Comparison of ENCODE assay signal across 8 cellular contexts in the genomic region with DNA sequence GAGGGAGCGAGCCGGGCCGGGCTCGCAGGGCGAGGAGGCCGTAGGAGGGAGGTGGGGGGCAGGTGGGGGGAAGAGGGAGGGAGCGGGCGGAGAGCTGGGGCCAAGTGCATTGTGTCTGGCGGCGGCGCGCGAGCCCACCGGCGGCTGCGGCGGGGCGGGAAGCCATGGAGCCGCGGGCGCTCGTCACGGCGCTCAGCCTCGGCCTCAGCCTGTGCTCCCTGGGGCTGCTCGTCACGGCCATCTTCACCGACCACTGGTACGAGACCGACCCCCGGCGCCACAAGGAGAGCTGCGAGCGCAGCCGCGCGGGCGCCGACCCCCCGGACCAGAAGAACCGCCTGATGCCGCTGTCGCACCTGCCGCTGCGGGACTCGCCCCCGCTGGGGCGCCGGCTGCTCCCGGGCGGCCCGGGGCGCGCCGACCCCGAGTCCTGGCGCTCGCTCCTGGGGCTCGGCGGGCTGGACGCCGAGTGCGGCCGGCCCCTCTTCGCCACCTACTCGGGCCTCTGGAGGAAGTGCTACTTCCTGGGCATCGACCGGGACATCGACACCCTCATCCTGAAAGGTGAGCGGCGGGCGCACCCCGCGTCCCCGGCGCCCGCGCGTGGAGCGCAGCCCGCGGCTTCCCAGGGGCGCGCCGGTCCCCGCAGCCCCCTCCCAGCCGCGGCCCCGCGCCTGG. TPM values are rescaled to one million over a fixed set of nuclear protein-coding genes. Genes with fewer than 3 reads are reported as not detected.
DNase-seq lines count a peak whose midpoint lies in the region; ATAC-seq and TF ChIP-seq lines count a peak whose summit lies in the region.

A gene (plus strand): TSS at position 107 of the 678 bp plus-strand sequence. CDS start 58 bp downstream, at position 165.

- peak within 1 kb of the TSS; percentile 74 for H3K9ac ChIP-seq in ES-I3 (ENCODE audit: low read depth, low read length)

- peak within 1 kb of the TSS; percentile 78 for H3K27ac Mint-ChIP-seq in mesothelial cell of epicardium

- no peaks in the 10 kb centered on the region for H3K36me3 ChIP-seq in ES-I3 (ENCODE audit: insufficient read depth, low read length)
- H3K36me3 ChIP-seq in aorta (ENCODE audit: control insufficient read depth in 1 of 2, insufficient read depth in 2 of 2, low read length in 1 of 2), result no peaks in the 10 kb centered on the region

- intact Hi-C loops in dorsolateral prefrontal cortex (cut with DNase I), result loop anchor here in 1 of 2 donors (10.0 kb wide), 1 partner anchor 151 kb away; no protein-coding TSS in a partner anchor
- intact Hi-C loops in aorta (cut with DNase I), result no loop called here

- H3K4me1 ChIP-seq in ES-I3 (ENCODE audit: insufficient read depth, low read length) (peaks cover 14% of the 10 kb centered on the region), aorta (ENCODE audit: control insufficient read depth in 1 of 2, insufficient read depth in 2 of 2, low read length in 2 of 2) (no peaks in the 10 kb centered on the region)

- H3K4me1 Mint-ChIP-seq in mesothelial cell of epicardium, result peaks cover 26% of the 10 kb centered on the region

- H3K4me3 Mint-ChIP-seq in mesothelial cell of epicardium, result peak within 1 kb of the TSS; percentile 92

- WGBS in aorta, 2 donors, result 0 to 1% methylated on average over 33 to 90 of the region's 90 CpGs

- H3K9me3 ChIP-seq in ES-I3 (ENCODE audit: control insufficient read depth, insufficient read depth, low read length) (no peaks in the 10 kb centered on the region; the same call in 1 of the 2 replicates), aorta (ENCODE audit: control insufficient read depth, low read length) (no peaks in the 10 kb centered on the region)

- peaks cover 0 to 43% (median 4%) of the 10 kb centered on the region in 45 donors for H3K27me3 ChIP-seq in dorsolateral prefrontal cortex
- no peaks in the 10 kb centered on the region for H3K27me3 ChIP-seq in aorta (ENCODE audit: control insufficient read depth in 1 of 2, insufficient read depth in 2 of 2, low read length in 1 of 2)

- TF ChIP-seq CTCF in dorsolateral prefrontal cortex (IDR thresholded peaks at IDR 0.05 in 54 of 56, conservative IDR thresholded peaks at IDR 0.05 in 2 of 56; ENCODE audit: low read depth in 1 of 56, partially characterized antibody in 56 of 56) (peak in 1 of 56 donors; percentile 4), mesothelial cell of epicardium (IDR thresholded peaks at IDR 0.05; ENCODE audit: unreplicated experiment) (no peak)

- ATAC-seq in aorta (ENCODE audit: low FRiP score) (peak; percentile 19), HG03025 (IDR thresholded peaks at IDR 0.05; ENCODE audit: low FRiP score, unreplicated experiment) (no peak)
- ATAC-seq in activated CD4-positive, CD25-positive, alpha-beta regulatory T cell treated with anti-CD3 and anti-CD28 coated beads, Interleukin-2, amount 50 U/mL, for 24 hours, result no peak

- no peaks in the 10 kb centered on the region for H3K9me3 Mint-ChIP-seq in mesothelial cell of epicardium

- DNase-seq in NCI-H1092 treated with DMSO at 0.1 percent for 48 hours (lab: John Stamatoyannopoulos, UW) (peak; percentile 29), dorsolateral prefrontal cortex (peak in 2 of 10 donors; percentile 41 to 51), mesothelial cell of epicardium (ENCODE audit: low spot score in 2 of 2, unreplicated experiment in 2 of 2) (peak in 1 of 2 experiments; percentile 51), aorta (peak in 1 of 2 donors; percentile 77), SKM-1 (lab: John Stamatoyannopoulos, UW; ENCODE audit: unreplicated experiment) (no peak)

- H3K4me3 ChIP-seq in dorsolateral prefrontal cortex (peak within 1 kb of the TSS; percentile 37 to 85 (median 69)), aorta (ENCODE audit: low read length in 2 of 2) (peak within 1 kb of the TSS; percentile 74 to 82)

- no peaks in the 10 kb centered on the region for H3K36me3 Mint-ChIP-seq in mesothelial cell of epicardium

- H3K27me3 Mint-ChIP-seq in mesothelial cell of epicardium (ENCODE audit: low read depth), result peaks cover 42% of the 10 kb centered on the region

- H3K27ac ChIP-seq in dorsolateral prefrontal cortex, result peak within 1 kb of the TSS in 58 of 59 donors; percentile 24 to 95 (median 83)
- H3K27ac ChIP-seq in aorta (ENCODE audit: low read depth in 1 of 2, low read length in 2 of 2), result peak within 1 kb of the TSS in 1 of 2 donors; percentile 13

RNA-seq across cellular contexts. Expression of the gene that starts here (rescaled TPM):
- total RNA-seq in dorsolateral prefrontal cortex (100 to 1,000 TPM in 19 of 120 experiments, 10 to 100 TPM in 101; 41.1 to 132 (median 86.4) TPM), mesothelial cell of epicardium (11.9 to 14.9 TPM (median 13.1 TPM) in 3 replicates), aorta (1 to 10 TPM; 2.0 to 5.0 TPM)
- polyA plus RNA-seq in aorta, result 1 to 10 TPM; 4.4 to 9.5 TPM
